17 cellular contexts compared by ENCODE assay signal in genomic region chr14:103488071-103488470, GRCh38. TPM values are rescaled to one million over a fixed set of nuclear protein-coding genes. Genes with fewer than 3 reads are reported as not detected.
DNase-seq lines count a peak whose midpoint lies in the region; ATAC-seq and TF ChIP-seq lines count a peak whose summit lies in the region.
"Had no signal": no experiment of that assay in that cellular context is flagged by ENCODE, and none has a peak within 500 bp of the region (broad histone marks: within the 10 kb centered on the region; RNA-seq: fewer than 3 reads in every experiment).

No MANE protein-coding gene starts in this region.

- intact Hi-C loops in psoas muscle (cut with DNase I): no loop called here

- peak; percentile 87 for DNase-seq in DMS 273 (lab: John Stamatoyannopoulos, UW; ENCODE audit: unreplicated experiment)
- peak; percentile 21 for DNase-seq in NCI-H524 treated with DMSO at 0.1 percent for 48 hours (lab: John Stamatoyannopoulos, UW)
- no peak for DNase-seq in mesenchymal stem cell
- DNase-seq in psoas muscle: no peak
- no peak for DNase-seq in HK-2 (ENCODE audit: unreplicated experiment)
- DNase-seq: DMS79 treated with DMSO at 0.1 percent for 48 hours; Karpas-422; MV-4-11; NCI-H1694; NCI-H774; NK-92 treated with Interleukin-12 subunit alpha and Interleukin-12 subunit beta, amount 100 ng/mL, for 24 hours had no signal

- no peak overlapping the region for H3K4me3 ChIP-seq in mesenchymal stem cell (ENCODE audit: insufficient read depth in 1 of 2, low read depth in 1 of 2, low read length in 2 of 2)
- H3K4me3 ChIP-seq in psoas muscle: peak overlapping the region; percentile 31
- H3K4me3 ChIP-seq in gastroesophageal sphincter: no peak overlapping the region
- H3K4me3 ChIP-seq: A549 had no signal

- H3K14ac ChIP-seq in mesenchymal stem cell (ENCODE audit: low read length in 2 of 2): no peak overlapping the region

- no peak overlapping the region for H4K91ac ChIP-seq in mesenchymal stem cell (ENCODE audit: low read length)

- H3K9ac ChIP-seq in mesenchymal stem cell (ENCODE audit: low read length): peak overlapping the region; percentile 66

- peaks cover 19 to 63% of the 10 kb centered on the region in 2 experiments for H3K36me3 ChIP-seq in mesenchymal stem cell (ENCODE audit: control insufficient read depth in 1 of 2, insufficient read depth in 2 of 2, low read depth in 1 of 2, low read length in 2 of 2)
- H3K36me3 ChIP-seq in psoas muscle (ENCODE audit: insufficient read depth in 1 of 2, low read depth in 1 of 2): peaks cover 2 to 41% of the 10 kb centered on the region in 2 donors
- peaks cover 0 to 85% of the 10 kb centered on the region in 2 donors for H3K36me3 ChIP-seq in gastroesophageal sphincter

- no peak overlapping the region for H2BK15ac ChIP-seq in mesenchymal stem cell (ENCODE audit: low read depth, poor library complexity, severe bottlenecking)

- WGBS in mesenchymal stem cell: 100% methylated on average over 6 of the region's 6 CpGs
- WGBS in psoas muscle, 3 donors: 34 to 48% (median 40%) methylated on average over 6 of the region's 6 CpGs
- WGBS in gastroesophageal sphincter (ENCODE audit: low coverage in 1 of 2), 2 donors: 58 to 76% methylated on average over 6 of the region's 6 CpGs

- H3K4me1 ChIP-seq in mesenchymal stem cell (ENCODE audit: control insufficient read depth, insufficient read depth, low read depth, low read length): peaks cover 3% of the 10 kb centered on the region
- peaks cover 38% of the 10 kb centered on the region for H3K4me1 ChIP-seq in psoas muscle
- peaks cover 0 to 13% (median 0%) of the 10 kb centered on the region in 3 donors for H3K4me1 ChIP-seq in gastroesophageal sphincter

- no peak overlapping the region for H2BK120ac ChIP-seq in mesenchymal stem cell (ENCODE audit: low read depth, low read length)

- TF ChIP-seq CTCF in psoas muscle (IDR thresholded peaks at IDR 0.05): no peak
- TF ChIP-seq CTCF in gastroesophageal sphincter (IDR thresholded peaks at IDR 0.05): no peak

- H3K27ac ChIP-seq in mesenchymal stem cell (ENCODE audit: low read length, poor library complexity, severe bottlenecking) (peak overlapping the region; percentile 13), psoas muscle (peak overlapping the region; percentile 90), gastroesophageal sphincter (no peak overlapping the region)
- H3K27ac ChIP-seq: A549 had no signal

- H2BK12ac ChIP-seq in mesenchymal stem cell (ENCODE audit: low read length in 2 of 2): no peak overlapping the region

- no peak overlapping the region for H4K8ac ChIP-seq in mesenchymal stem cell (ENCODE audit: low read length)

- H3K18ac ChIP-seq in mesenchymal stem cell (ENCODE audit: low read depth in 1 of 2, low read length in 2 of 2): no peak overlapping the region

- TF ChIP-seq POLR2A in gastroesophageal sphincter (IDR thresholded peaks at IDR 0.05): no peak

- H3K4ac ChIP-seq in mesenchymal stem cell (ENCODE audit: low read depth in 1 of 2, low read length in 2 of 2): no peak overlapping the region

- no peak overlapping the region for H3K4me2 ChIP-seq in mesenchymal stem cell (ENCODE audit: low read length, poor library complexity, severe bottlenecking)
- H3K4me2 ChIP-seq: A549 had no signal

- no peak for TF ChIP-seq EP300 in gastroesophageal sphincter (IDR thresholded peaks at IDR 0.05)

- no peak overlapping the region for H2BK5ac ChIP-seq in mesenchymal stem cell (ENCODE audit: low read depth, low read length, poor library complexity, severe bottlenecking)

- H2AK5ac ChIP-seq in mesenchymal stem cell (ENCODE audit: low read length, severe bottlenecking): no peak overlapping the region

- no peak overlapping the region for H2AFZ ChIP-seq in mesenchymal stem cell (ENCODE audit: low read depth, low read length)

- H3K9me3 ChIP-seq in mesenchymal stem cell (ENCODE audit: control insufficient read depth, low read length) (no peaks in the 10 kb centered on the region), psoas muscle (no peaks in the 10 kb centered on the region), gastroesophageal sphincter (no peaks in the 10 kb centered on the region)
- H3K9me3 ChIP-seq: A549 had no signal

- H3K79me1 ChIP-seq in mesenchymal stem cell (replicated peaks; ENCODE audit: low read length, poor library complexity, severe bottlenecking): peaks cover 16% of the 10 kb centered on the region

- ATAC-seq in psoas muscle (peak; percentile 53 to 87 (median 80)), GM18907 (IDR thresholded peaks at IDR 0.05; ENCODE audit: unreplicated experiment) (no peak), HG02623 (IDR thresholded peaks at IDR 0.05; ENCODE audit: unreplicated experiment) (no peak), gastroesophageal sphincter (no peak)
- ATAC-seq: A549, Panc1, SK-N-SH treated with all-trans-retinoic acid at 6 μM for 48 hours had no signal

- no peaks in the 10 kb centered on the region for H3K27me3 ChIP-seq in mesenchymal stem cell (ENCODE audit: control insufficient read depth in 1 of 2, insufficient read depth in 1 of 2, low read length in 2 of 2)
- H3K27me3 ChIP-seq in psoas muscle (ENCODE audit: insufficient read depth in 3 of 3, low read length in 2 of 3): no peaks in the 10 kb centered on the region
- no peaks in the 10 kb centered on the region for H3K27me3 ChIP-seq in gastroesophageal sphincter

- H3K23ac ChIP-seq in mesenchymal stem cell (ENCODE audit: low read length in 2 of 2): no peak overlapping the region

RNA-seq across cellular contexts. Expression of gene CKB, which starts 34.6 kb away (rescaled TPM):
- polyA plus RNA-seq in mesenchymal stem cell (2013, experiment 1 of 2): 46.1 TPM
- polyA plus RNA-seq in mesenchymal stem cell (2013, experiment 2 of 2): 46.9 TPM
- total RNA-seq in psoas muscle (100 to 1,000 TPM in 1 of 4 donors, 10 to 100 TPM in 3; 19.5 to 116 (median 33.0) TPM), gastroesophageal sphincter (1,000 to 10,000 TPM in 2 of 4 donors, 100 to 1,000 TPM in 2; 453 to 1,624 (median 922) TPM)
- 100 to 1,000 TPM in 1 of 3 donors, 10 to 100 TPM in 2; 21.2 to 383 (median 67.0) TPM for polyA plus RNA-seq in psoas muscle

RNA-seq across cellular contexts. Expression of gene TRMT61A, which starts 40.9 kb away (rescaled TPM):
- polyA plus RNA-seq in mesenchymal stem cell (2013, experiment 1 of 2): 3.6 TPM
- 3.8 TPM for polyA plus RNA-seq in mesenchymal stem cell (2013, experiment 2 of 2)
- total RNA-seq in psoas muscle: 10 to 100 TPM in 1 of 4 donors, 1 to 10 TPM in 3; 6.5 to 12.7 (median 7.8) TPM
- polyA plus RNA-seq in psoas muscle: 10 to 100 TPM; 13.1 to 29.5 (median 13.3) TPM
- total RNA-seq in gastroesophageal sphincter: 10 to 100 TPM; 22.5 to 45.2 (median 30.9) TPM

Comparison
In these comparisons a context has a peak if more than half of its experiments do, and no peak if none do; other contexts are left out.
1. DNase-seq: peak in DMS 273 (single experiment) and NCI-H524 treated with DMSO at 0.1 percent for 48 hours (single experiment); none in mesenchymal stem cell (single experiment), psoas muscle (0 of 2) and HK-2 (single experiment).
2. H3K27ac ChIP-seq: peak in mesenchymal stem cell (single experiment) and psoas muscle (single experiment); none in gastroesophageal sphincter (0 of 4).
3. ATAC-seq: peak in psoas muscle (4 of 4); none in GM18907 (single experiment), HG02623 (single experiment) and gastroesophageal sphincter (single experiment).